ENCODE assay signal across 25 cellular contexts in genomic region chr1:3340548-3341235, GRCh38.
"Had no signal": no experiment of that assay in that cellular context is flagged by ENCODE, and none has a peak within 500 bp of the region (broad histone marks: within the 10 kb centered on the region; RNA-seq: fewer than 3 reads in every experiment).

No MANE protein-coding gene starts in this region.

- ATAC-seq: heart left ventricle; natural killer cell; sciatic nerve; stimulated activated naive B cell treated with anti-CD40 and anti-IgM and Interleukin-4, amounts not matched to agents 10 μg/mL and 1 μg/mL and 100 μg/mL, for 72 hours; stimulated activated naive CD8-positive, alpha-beta T cell treated with anti-CD3 and anti-CD28 coated beads, Interleukin-15, Interleukin-2, amounts not matched to agents 100 U/mL and 50 U/mL, for 24 hours; upper lobe of right lung had no signal

- DNase-seq: heart left ventricle; hypothalamus; islet precursor cell; left ventricle myocardium inferior; mesendoderm; naive B cell; natural killer cell; nephron progenitor cell; retina; stimulated activated CD4-positive, alpha-beta T cell treated with anti-CD3 and anti-CD28 coated beads, Interleukin-12 subunit alpha, Interleukin-12 subunit beta, amount 100 ng/mL, for 4 hours; stimulated activated CD4-positive, alpha-beta T cell treated with anti-CD3 and anti-CD28 coated beads, Interleukin-15, amount 100 ng/mL, for 24 hours; stimulated activated CD4-positive, alpha-beta T cell treated with anti-CD3 and anti-CD28 coated beads, Interleukin-2, amount 100 ng/mL, for 24 hours; stimulated activated CD4-positive, alpha-beta T cell treated with anti-CD3 and anti-CD28 coated beads, Interleukin-4, amount 100 ng/mL, for 1 hour; stimulated activated naive B cell treated with anti-CD40 and anti-IgM and Interleukin-4, amounts not matched to agents 10 μg/mL and 1 μg/mL and 100 μg/mL, for 72 hours; stimulated activated naive CD8-positive, alpha-beta T cell treated with anti-CD3 and anti-CD28 coated beads, Interleukin-15, Interleukin-2, amounts not matched to agents 100 U/mL and 50 U/mL, for 24 hours; stomach; testis; thyroid gland; trophoblast cell; upper lobe of right lung had no signal

- H3K36me3 ChIP-seq: heart left ventricle, left ventricle myocardium inferior, neural progenitor cell, stomach, thyroid gland, upper lobe of right lung had no signal

- H2AFZ ChIP-seq: neural progenitor cell, parathyroid adenoma had no signal

- H3K4me2 ChIP-seq: neural progenitor cell had no signal

- H3K9me3 ChIP-seq: testis, thyroid gland, upper lobe of right lung had no signal

- H3K4me1 ChIP-seq: neural progenitor cell, parathyroid adenoma, testis, upper lobe of right lung had no signal

- H3K4me3 ChIP-seq: heart left ventricle, left ventricle myocardium inferior, lung, neural progenitor cell, skin epidermis, stomach, testis, thyroid gland, upper lobe of right lung had no signal

- H3K9ac ChIP-seq: neural progenitor cell, parathyroid adenoma had no signal

- H3K27me3 ChIP-seq: heart left ventricle, neural progenitor cell, testis, thyroid gland, upper lobe of right lung had no signal

- H3K27ac ChIP-seq: heart left ventricle, left ventricle myocardium inferior, neural progenitor cell, parathyroid adenoma, skin epidermis, stomach, testis, upper lobe of right lung had no signal
